ENCODE assay signal across 1 cellular context in genomic region chrX:115560211-115560977, GRCh38.
TF ChIP-seq lines count a peak whose summit lies in the region.

No MANE protein-coding gene starts in this region.

TF ChIP-seq in SK-N-SH treated with all-trans-retinoic acid at 6 μM for 48 hours, 23 proteins besides CTCF, POLR2A, EP300 and RAD21 (continued from another document):
- TF ChIP-seq POU6F1 (CRISPR knock-in tag; IDR thresholded peaks at IDR 0.05; ENCODE audit: borderline replicate concordance, low read depth) = no peak
- no peak for TF ChIP-seq ZFP30 (CRISPR knock-in tag; IDR thresholded peaks at IDR 0.05)
- TF ChIP-seq ARNTL (CRISPR knock-in tag; IDR thresholded peaks at IDR 0.05; ENCODE audit: borderline replicate concordance, low read depth) = no peak
- TF ChIP-seq TOX (CRISPR knock-in tag; IDR thresholded peaks at IDR 0.05; ENCODE audit: borderline replicate concordance) = no peak
- no peak for TF ChIP-seq PPARA (CRISPR knock-in tag; IDR thresholded peaks at IDR 0.05; ENCODE audit: borderline replicate concordance)
- TF ChIP-seq ZNF70 (CRISPR knock-in tag; IDR thresholded peaks at IDR 0.05) = no peak
- TF ChIP-seq ESRRG (CRISPR knock-in tag; IDR thresholded peaks at IDR 0.05) = no peak
- no peak for TF ChIP-seq TSHZ2 (CRISPR knock-in tag; IDR thresholded peaks at IDR 0.05)
- TF ChIP-seq CREB5 (CRISPR knock-in tag; IDR thresholded peaks at IDR 0.05; ENCODE audit: low read depth) = no peak
- no peak for TF ChIP-seq GLIS3 (CRISPR knock-in tag; IDR thresholded peaks at IDR 0.05)
